8 cellular contexts compared by ENCODE assay signal in the genomic region with DNA sequence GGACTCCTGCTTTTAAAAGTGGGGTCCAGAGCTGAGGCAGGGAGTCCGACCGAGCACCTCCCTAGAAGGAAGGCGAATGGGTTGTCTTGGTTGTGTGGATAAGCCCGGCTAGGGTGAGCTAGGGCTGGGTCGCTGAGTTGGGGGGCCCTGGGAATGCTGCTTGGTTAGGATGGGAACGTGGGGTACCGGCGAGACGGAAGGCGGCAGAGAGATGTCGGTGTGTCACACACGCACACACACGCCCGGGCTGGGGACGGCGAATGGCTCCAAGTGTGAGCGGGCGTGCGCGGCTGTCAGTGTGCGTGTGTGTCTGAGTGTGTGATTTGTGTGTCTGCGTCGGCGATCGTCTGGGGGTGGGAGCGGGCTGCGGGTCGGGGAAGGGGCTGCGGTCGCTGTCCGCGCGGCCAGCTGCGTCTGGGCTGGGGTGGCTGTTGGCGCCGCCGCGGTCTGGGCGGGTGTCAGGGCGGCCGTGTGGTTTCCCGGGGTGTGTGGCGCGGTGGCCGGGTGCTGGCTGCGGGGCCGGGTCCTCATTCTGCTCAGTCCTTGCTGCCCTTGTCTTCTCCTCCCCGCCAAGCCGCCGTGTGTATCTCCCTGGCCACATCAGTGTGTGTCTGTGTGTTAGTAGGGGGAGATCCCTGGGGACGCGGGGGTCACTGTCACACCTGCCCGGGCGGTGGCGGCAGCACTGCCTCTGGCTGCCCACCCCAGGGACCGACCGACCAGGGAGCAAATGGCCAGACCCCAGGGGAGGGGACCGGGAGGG. TPM values are rescaled to one million over a fixed set of nuclear protein-coding genes. Genes with fewer than 3 reads are reported as not detected.
DNase-seq lines count a peak whose midpoint lies in the region; ATAC-seq and TF ChIP-seq lines count a peak whose summit lies in the region.

No MANE protein-coding gene starts in this region.

- no peak overlapping the region; the same call in 1 of the 2 replicates for H2AFZ ChIP-seq in GM23338

- H3K4me3 ChIP-seq in A673 (ENCODE audit: low read depth, low read length, poor library complexity, severe bottlenecking) (peak overlapping the region; percentile 63), GM23338 (peak overlapping the region; percentile 83), lower leg skin (ENCODE audit: low read depth, poor library complexity, severe bottlenecking) (peak overlapping the region; percentile 36)

- no peaks in the 10 kb centered on the region for H3K9me2 ChIP-seq in GM23338 (ENCODE audit: insufficient read depth)

- no peaks in the 10 kb centered on the region for H3K79me2 ChIP-seq in GM23338 (replicated peaks; ENCODE audit: insufficient read depth)

- H3K4me2 ChIP-seq in GM23338, result peak overlapping the region; percentile 92

- H4K20me1 ChIP-seq in GM23338 (replicated peaks; ENCODE audit: insufficient read depth), result peaks cover 6% of the 10 kb centered on the region; the same call in 1 of the 2 replicates

- no peaks in the 10 kb centered on the region for H3K9me3 Mint-ChIP-seq in GM23338
- H3K9me3 Mint-ChIP-seq in activated T-cell treated with anti-CD3 and anti-CD28 coated beads, Interleukin-2, amount 50 U/mL, for 4 hours, result no peaks in the 10 kb centered on the region

- H3F3A ChIP-seq in GM23338 (replicated peaks; ENCODE audit: low read depth), result peaks cover 18% of the 10 kb centered on the region; the same call in 1 of the 2 replicates

- TF ChIP-seq POLR2A in lower leg skin (IDR thresholded peaks at IDR 0.05), result no peak

- ATAC-seq in GM23338, result peak; percentile 2
- ATAC-seq in activated T-cell treated with anti-CD3 and anti-CD28 coated beads, Interleukin-2, amount 50 U/mL, for 4 hours, result peak; percentile 5 to 11
- ATAC-seq in HG02798 (IDR thresholded peaks at IDR 0.05; ENCODE audit: poor library complexity, unreplicated experiment), result no peak

- H3K27me3 ChIP-seq in A673 (replicated peaks; ENCODE audit: insufficient read depth, low read depth, low read length, poor library complexity), result peaks cover 23% of the 10 kb centered on the region
- peaks cover 90% of the 10 kb centered on the region for H3K27me3 ChIP-seq in GM23338 (ENCODE audit: insufficient read depth)

- POLR2A ChIA-PET in A673 (lab: Charles Lee; ENCODE audit: low non-redundant PET), result no interaction called here

- no peaks in the 10 kb centered on the region; the same call in 2 of the 3 replicates for H3K36me3 Mint-ChIP-seq in GM23338 (ENCODE audit: low read depth)
- no peaks in the 10 kb centered on the region for H3K36me3 Mint-ChIP-seq in activated T-cell treated with anti-CD3 and anti-CD28 coated beads, Interleukin-2, amount 50 U/mL, for 4 hours (ENCODE audit: insufficient read depth)

- H3K9me3 ChIP-seq in A673 (ENCODE audit: low read depth, low read length, poor library complexity, severe bottlenecking), result no peaks in the 10 kb centered on the region

- intact Hi-C loops in A673 (cut with micrococcal nuclease; ENCODE audit: unreplicated experiment) (loop anchor here (5.0 kb wide), 1 partner anchor 77 kb away; the partner anchor contains the start of gene ZBTB7B), lower leg skin (cut with DNase I; ENCODE audit: low total_unique reads) (loop anchor here (5.0 kb wide), 1 partner anchor 32 kb away; no protein-coding TSS in a partner anchor)

- no peak for DNase-seq in A673 (ENCODE audit: low spot score)
- DNase-seq in GM23338 (ENCODE audit: low spot score), result no peak
- peak; percentile 18 for DNase-seq in activated T-cell treated with anti-CD3 and anti-CD28 coated beads, Interleukin-2, amount 50 U/mL, for 4 hours
- DNase-seq in lower leg skin (ENCODE audit: low spot score in 2 of 2), result no peak
- DNase-seq in kidney tubule cell (ENCODE audit: low spot score), result no peak
- DNase-seq in HK-2 (ENCODE audit: unreplicated experiment), result no peak
- no peak for DNase-seq in activated CD4-positive, CD25-positive, alpha-beta regulatory T cell (lab: John Stamatoyannopoulos, UW)

- peaks cover 73% of the 10 kb centered on the region for H3K27me3 Mint-ChIP-seq in GM23338 (ENCODE audit: insufficient read depth, low read depth, poor library complexity)
- peaks cover 41% of the 10 kb centered on the region for H3K27me3 Mint-ChIP-seq in activated T-cell treated with anti-CD3 and anti-CD28 coated beads, Interleukin-2, amount 50 U/mL, for 4 hours (ENCODE audit: low read depth)

- no peaks in the 10 kb centered on the region for H3K36me3 ChIP-seq in A673 (ENCODE audit: insufficient read depth, low read length, poor library complexity, severe bottlenecking)
- H3K36me3 ChIP-seq in GM23338 (ENCODE audit: insufficient read depth), result no peaks in the 10 kb centered on the region

- BruUV-seq in A673 (replicated peaks; lab: Mats Ljungman, UMichigan), result no TSS peak

- H3K4me1 Mint-ChIP-seq in GM23338, result peaks cover 35% of the 10 kb centered on the region
- H3K4me1 Mint-ChIP-seq in activated T-cell treated with anti-CD3 and anti-CD28 coated beads, Interleukin-2, amount 50 U/mL, for 4 hours (ENCODE audit: low read depth), result peaks cover 36% of the 10 kb centered on the region

- H3K27ac Mint-ChIP-seq in GM23338, result no peak overlapping the region

- 2 to 3% methylated on average over 17 to 46 of the region's 58 CpGs for WGBS in lower leg skin, 2 donors

- CTCF ChIA-PET in A673 (lab: Charles Lee), result interaction anchor here (1.1 kb wide), 1 partner anchor 16 kb away, joined by 3 read pairs; the partner anchor contains the start of gene EFNA4

- peak overlapping the region; percentile 80 for H3K4me3 Mint-ChIP-seq in GM23338
- peak overlapping the region; percentile 68 for H3K4me3 Mint-ChIP-seq in activated T-cell treated with anti-CD3 and anti-CD28 coated beads, Interleukin-2, amount 50 U/mL, for 4 hours

- H3K4me1 ChIP-seq in A673 (ENCODE audit: insufficient read depth, low read length, poor library complexity, severe bottlenecking) (peaks cover 49% of the 10 kb centered on the region), GM23338 (ENCODE audit: insufficient read depth) (peaks cover 25% of the 10 kb centered on the region)

- peak overlapping the region; percentile 55 for H3K27ac ChIP-seq in A673 (ENCODE audit: low read depth, low read length, poor library complexity, severe bottlenecking)
- H3K27ac ChIP-seq in GM23338 (ENCODE audit: low read depth), result no peak overlapping the region

- TF ChIP-seq CTCF in A673 (conservative IDR thresholded peaks at IDR 0.05; ENCODE audit: low read depth, low read length), result no peak
- TF ChIP-seq CTCF in GM23338 (conservative IDR thresholded peaks at IDR 0.05; ENCODE audit: low read depth in 2 of 2), result no peak
- no peak for TF ChIP-seq CTCF in lower leg skin (IDR thresholded peaks at IDR 0.05)

TF ChIP-seq in GM23338, 12 proteins besides CTCF, POLR2A, EP300 and RAD21 (continues in another document):
- no peak for TF ChIP-seq ETS1 (IDR thresholded peaks at IDR 0.05)
- TF ChIP-seq ZNF331 (CRISPR knock-in tag; IDR thresholded peaks at IDR 0.05; ENCODE audit: low read depth), result no peak
- TF ChIP-seq EZH2 (IDR thresholded peaks at IDR 0.05; ENCODE audit: low read depth, unreplicated experiment), result peak; percentile 46
- no peak for TF ChIP-seq STAT1 (IDR thresholded peaks at IDR 0.05; ENCODE audit: unreplicated experiment)

RNA-seq across cellular contexts. Expression of gene EFNA3, which starts 1.0 kb away (rescaled TPM):
- total RNA-seq in A673 (2021), result 5.8 and 8.9 TPM in 2 replicates
- total RNA-seq in GM23338 (2014; rRNA removed; shearing (Covaris generic)), result 13.6 and 14.5 TPM in 2 replicates
- polyA plus RNA-seq in GM23338 (2016; fragmentation: Nextera tagmentation; extraction: Ambion mirVana), result 10.3 and 13.5 TPM in 2 replicates
- 1 to 10 TPM in 2 of 3 donors, under 1 TPM in 1; 0.84 to 2.0 (median 1.1) TPM for total RNA-seq in activated T-cell treated with anti-CD3 and anti-CD28 coated beads, Interleukin-2, amount 50 U/mL, for 4 hours
- 100 to 1,000 TPM; 111 to 150 (median 129) TPM for total RNA-seq in lower leg skin

RNA-seq across cellular contexts. Expression of gene EFNA4, which starts 16.1 kb away (rescaled TPM):
- total RNA-seq in A673 (2021) (17.0 and 18.8 TPM in 2 replicates), lower leg skin (10 to 100 TPM; 29.5 to 66.6 (median 52.9) TPM)
- 22.9 and 25.0 TPM in 2 replicates for total RNA-seq in GM23338 (2014; rRNA removed; shearing (Covaris generic))
- polyA plus RNA-seq in GM23338 (2016; fragmentation: Nextera tagmentation; extraction: Ambion mirVana), result 11.1 and 16.4 TPM in 2 replicates
- total RNA-seq in activated T-cell treated with anti-CD3 and anti-CD28 coated beads, Interleukin-2, amount 50 U/mL, for 4 hours, result 1 to 10 TPM; 4.2 to 4.5 (median 4.3) TPM

RNA-seq across cellular contexts. Expression of gene ADAM15, which starts 28.6 kb away (rescaled TPM):
- total RNA-seq in A673 (2021) (36.3 and 48.5 TPM in 2 replicates), lower leg skin (100 to 1,000 TPM; 232 to 289 (median 279) TPM)
- 25.9 and 31.1 TPM in 2 replicates for total RNA-seq in GM23338 (2014; rRNA removed; shearing (Covaris generic))
- 24.2 and 25.9 TPM in 2 replicates for polyA plus RNA-seq in GM23338 (2016; fragmentation: Nextera tagmentation; extraction: Ambion mirVana)
- 10 to 100 TPM; 46.3 to 63.4 (median 48.8) TPM for total RNA-seq in activated T-cell treated with anti-CD3 and anti-CD28 coated beads, Interleukin-2, amount 50 U/mL, for 4 hours

RNA-seq across cellular contexts. Expression of gene DCST1, which starts 46.0 kb away (rescaled TPM):
- total RNA-seq in A673 (2021), result not detected in 2 replicates
- not detected in 2 replicates for total RNA-seq in GM23338 (2014; rRNA removed; shearing (Covaris generic))
- not detected in 2 replicates for polyA plus RNA-seq in GM23338 (2016; fragmentation: Nextera tagmentation; extraction: Ambion mirVana)
- not detected for total RNA-seq in activated T-cell treated with anti-CD3 and anti-CD28 coated beads, Interleukin-2, amount 50 U/mL, for 4 hours
- total RNA-seq in lower leg skin, result 1 to 10 TPM in 2 of 4 donors, under 1 TPM in 2; 0.38 to 3.6 (median 0.87) TPM

RNA-seq across cellular contexts. Expression of gene DCST2, which starts 46.1 kb away (rescaled TPM):
- total RNA-seq in A673 (2021) (0.21 TPM in 1 of 2 replicates, not detected in the other), lower leg skin (10 to 100 TPM in 1 of 4 donors, 1 to 10 TPM in 3; 3.8 to 11.5 (median 6.3) TPM)
- not detected in 2 replicates for total RNA-seq in GM23338 (2014; rRNA removed; shearing (Covaris generic))
- 0.28 and 0.78 TPM in 2 replicates for polyA plus RNA-seq in GM23338 (2016; fragmentation: Nextera tagmentation; extraction: Ambion mirVana)
- total RNA-seq in activated T-cell treated with anti-CD3 and anti-CD28 coated beads, Interleukin-2, amount 50 U/mL, for 4 hours, result under 1 TPM in 1 of 3 donors, not detected in 2; 0.08 TPM
